1 cellular context compared by ENCODE assay signal in genomic region chr2:146305164-146305563, GRCh38.
TF ChIP-seq lines count a peak whose summit lies in the region.

No MANE protein-coding gene starts in this region.

TF ChIP-seq in GM23338, 12 proteins besides CTCF, POLR2A, EP300 and RAD21 (continued from another document):
- TF ChIP-seq ZNF462 (CRISPR knock-in tag; IDR thresholded peaks at IDR 0.05) (no peak), NANOG (IDR thresholded peaks at IDR 0.05; ENCODE audit: borderline replicate concordance) (no peak), ZNF114 (CRISPR knock-in tag; IDR thresholded peaks at IDR 0.05) (no peak), EZH2phosphoT487 (IDR thresholded peaks at IDR 0.05; ENCODE audit: unreplicated experiment) (no peak)
